19 cellular contexts compared by ENCODE assay signal in genomic region chr10:113162960-113163359, GRCh38.
"Had no signal": no experiment of that assay in that cellular context is flagged by ENCODE, and none has a peak within 500 bp of the region (broad histone marks: within the 10 kb centered on the region; RNA-seq: fewer than 3 reads in every experiment).

No MANE protein-coding gene starts in this region.

- H3K27me3 ChIP-seq: body of pancreas, heart left ventricle had no signal

- H3K9me3 Mint-ChIP-seq: activated CD4-positive, alpha-beta memory T cell treated with anti-CD3 and anti-CD28 coated beads for 36 hours; activated naive CD4-positive, alpha-beta T cell treated with anti-CD3 and anti-CD28 coated beads, Interleukin-2, amount 50 U/mL, for 72 hours; activated T-cell treated with anti-CD3 and anti-CD28 coated beads, Interleukin-2, amount 50 U/mL, for 24 hours; immature natural killer cell; nephron; stimulated activated memory B cell treated with anti-CD40 and anti-IgM and Interleukin-4, amounts not matched to agents 10 μg/mL and 1 μg/mL and 100 μg/mL, for 72 hours; type B pancreatic cell had no signal

- H3K4me3 Mint-ChIP-seq: activated CD4-positive, alpha-beta memory T cell treated with anti-CD3 and anti-CD28 coated beads for 36 hours; activated T-cell treated with anti-CD3 and anti-CD28 coated beads, Interleukin-2, amount 50 U/mL, for 24 hours; immature natural killer cell; nephron; stimulated activated memory B cell treated with anti-CD40 and anti-IgM and Interleukin-4, amounts not matched to agents 10 μg/mL and 1 μg/mL and 100 μg/mL, for 72 hours; type B pancreatic cell had no signal

- H3K36me3 Mint-ChIP-seq: activated CD4-positive, alpha-beta memory T cell treated with anti-CD3 and anti-CD28 coated beads for 36 hours; activated naive CD4-positive, alpha-beta T cell treated with anti-CD3 and anti-CD28 coated beads, Interleukin-2, amount 50 U/mL, for 72 hours; stimulated activated memory B cell treated with anti-CD40 and anti-IgM and Interleukin-4, amounts not matched to agents 10 μg/mL and 1 μg/mL and 100 μg/mL, for 72 hours had no signal

- H3K27me3 Mint-ChIP-seq: activated CD4-positive, alpha-beta memory T cell treated with anti-CD3 and anti-CD28 coated beads for 36 hours; type B pancreatic cell had no signal

- H3K4me3 ChIP-seq: body of pancreas, heart left ventricle had no signal

- H3K9me3 ChIP-seq: body of pancreas, heart left ventricle had no signal

- H3K27ac Mint-ChIP-seq: activated CD4-positive, alpha-beta memory T cell treated with anti-CD3 and anti-CD28 coated beads for 36 hours; activated naive CD4-positive, alpha-beta T cell treated with anti-CD3 and anti-CD28 coated beads, Interleukin-2, amount 50 U/mL, for 72 hours; activated T-cell treated with anti-CD3 and anti-CD28 coated beads, Interleukin-2, amount 50 U/mL, for 24 hours; immature natural killer cell; nephron; stimulated activated memory B cell treated with anti-CD40 and anti-IgM and Interleukin-4, amounts not matched to agents 10 μg/mL and 1 μg/mL and 100 μg/mL, for 72 hours; type B pancreatic cell had no signal

- ATAC-seq: activated naive CD4-positive, alpha-beta T cell treated with anti-CD3 and anti-CD28 coated beads, Interleukin-2, amount 50 U/mL, for 72 hours; body of pancreas; heart left ventricle; SK-N-SH treated with all-trans-retinoic acid at 6 μM for 48 hours; stimulated activated memory B cell treated with anti-CD40 and anti-IgM and Interleukin-4, amounts not matched to agents 10 μg/mL and 1 μg/mL and 100 μg/mL, for 72 hours had no signal

- DNase-seq: activated CD4-positive, alpha-beta memory T cell treated with anti-CD3 and anti-CD28 coated beads for 36 hours; activated CD4-positive, alpha-beta T cell treated with anti-CD3 and anti-CD28 coated beads for 1 hour; activated effector memory CD4-positive, alpha-beta T cell treated with Interleukin-2 at 50 U/mL for 16 hours; activated T-cell treated with anti-CD3 and anti-CD28 coated beads, Interleukin-2, amount 50 U/mL, for 24 hours; body of pancreas; central memory CD4-positive, alpha-beta T cell; effector CD8-positive, alpha-beta T cell; heart left ventricle; immature natural killer cell; mesendoderm; stimulated activated CD4-positive, alpha-beta T cell treated with anti-CD3 and anti-CD28 coated beads, Interleukin-2, amount 100 ng/mL, for 48 hours; substantia nigra; T-helper 1 cell had no signal

- H3K4me1 Mint-ChIP-seq: immature natural killer cell; stimulated activated memory B cell treated with anti-CD40 and anti-IgM and Interleukin-4, amounts not matched to agents 10 μg/mL and 1 μg/mL and 100 μg/mL, for 72 hours had no signal

- H3K27ac ChIP-seq: VCaP had no signal
